ENCODE assay signal across 8 cellular contexts in genomic region chr6:1396952-1397868, GRCh38. TPM values are rescaled to one million over a fixed set of nuclear protein-coding genes. Genes with fewer than 3 reads are reported as not detected.
A peak's percentile ranks its signal among the peaks of the same experiment; 100 is the strongest.
DNase-seq lines count a peak whose midpoint lies in the region; ATAC-seq and TF ChIP-seq lines count a peak whose summit lies in the region.

No MANE protein-coding gene starts in this region.

- WGBS in endodermal cell (ENCODE audit: insufficient coverage in 1 of 2, insufficient read length in 1 of 2), 2 experiments = 31% methylated on average over 24 to 27 of the region's 28 CpGs

- H3K27ac ChIP-seq in endodermal cell (ENCODE audit: low read depth, low read length) (no peak overlapping the region), muscle layer of colon (ENCODE audit: low read depth, low read length) (peak overlapping the region; percentile 90)

- no peak overlapping the region for H3K4me3 Mint-ChIP-seq in endodermal cell

- TF ChIP-seq POLR2A in GM18505 (IDR thresholded peaks at IDR 0.05; ENCODE audit: borderline replicate concordance, extremely low read depth, insufficient read depth, insufficient read length) = no peak

- H3K27me3 Mint-ChIP-seq in endodermal cell (ENCODE audit: insufficient read depth) = peaks cover 85% of the 10 kb centered on the region

- peak; percentile 98 for TF ChIP-seq CTCF in endodermal cell (conservative IDR thresholded peaks at IDR 0.05)

- H3K9ac ChIP-seq in endodermal cell (ENCODE audit: extremely low read depth, low read length, poor library complexity, severe bottlenecking) (no peak overlapping the region), muscle layer of colon (ENCODE audit: low read length) (no peak overlapping the region)

- DNase-seq in GDM1 (lab: John Stamatoyannopoulos, UW) = peak; percentile 41
- peak; percentile 78 for DNase-seq in NCI-H82 (lab: John Stamatoyannopoulos, UW)
- peak; percentile 42 to 43 for DNase-seq in activated CD8-positive, alpha-beta memory T cell treated with anti-CD3 and anti-CD28 coated beads for 4 hours (ENCODE audit: low read depth in 2 of 2)
- DNase-seq in endodermal cell = peak; percentile 90
- DNase-seq in stimulated activated CD8-positive, alpha-beta memory T cell treated with anti-CD3 and anti-CD28 coated beads, Interleukin-7, amount 100 ng/mL, for 1 hour (ENCODE audit: low read depth in 2 of 2) = peak; percentile 31 to 39

- ATAC-seq in HG02884 (IDR thresholded peaks at IDR 0.05; ENCODE audit: unreplicated experiment) = peak; percentile 84
- no peak for ATAC-seq in GM18505 (IDR thresholded peaks at IDR 0.05; ENCODE audit: unreplicated experiment)

- H3K4me1 Mint-ChIP-seq in endodermal cell = peaks cover 5% of the 10 kb centered on the region

- H3K4me3 ChIP-seq in endodermal cell (ENCODE audit: low read length) (no peak overlapping the region), muscle layer of colon (ENCODE audit: low read depth in 1 of 2, low read length in 2 of 2) (no peak overlapping the region)

- H3K36me3 Mint-ChIP-seq in endodermal cell (ENCODE audit: low read depth) = no peaks in the 10 kb centered on the region

- no peak overlapping the region for H3K27ac Mint-ChIP-seq in endodermal cell

- H3K4me1 ChIP-seq in endodermal cell (ENCODE audit: control insufficient read depth, insufficient read depth, low read length) = peaks cover 5% of the 10 kb centered on the region
- H3K4me1 ChIP-seq in muscle layer of colon (ENCODE audit: insufficient read depth, low read length) = peaks cover 8% of the 10 kb centered on the region

- no peaks in the 10 kb centered on the region for H3K9me3 Mint-ChIP-seq in endodermal cell

- peaks cover 75% of the 10 kb centered on the region for H3K27me3 ChIP-seq in endodermal cell (ENCODE audit: control insufficient read depth, insufficient read depth, low read length, poor library complexity, severe bottlenecking)
- peaks cover 0 to 14% of the 10 kb centered on the region in 2 donors for H3K27me3 ChIP-seq in muscle layer of colon (ENCODE audit: control insufficient read depth in 1 of 2, insufficient read depth in 2 of 2, low read length in 2 of 2)

- H3K36me3 ChIP-seq in endodermal cell (ENCODE audit: control insufficient read depth, insufficient read depth, low read length) = no peaks in the 10 kb centered on the region
- H3K36me3 ChIP-seq in muscle layer of colon (ENCODE audit: insufficient read depth, low read length) = peaks cover 12% of the 10 kb centered on the region

- no peaks in the 10 kb centered on the region for H3K9me3 ChIP-seq in endodermal cell (ENCODE audit: control insufficient read depth, low read length)
- no peaks in the 10 kb centered on the region for H3K9me3 ChIP-seq in muscle layer of colon (ENCODE audit: low read length)

RNA-seq across cellular contexts. Expression of gene FOXF2, which starts 7.8 kb away (rescaled TPM):
- total RNA-seq in endodermal cell = under 1 TPM in 1 of 2 donors, not detected in 1; 0.11 TPM
- polyA plus RNA-seq in endodermal cell (2013, experiment 1 of 2) = 0.43 TPM
- 0.46 TPM for polyA plus RNA-seq in endodermal cell (2013, experiment 2 of 2)

Comparison
In these comparisons a context has a peak if more than half of its experiments do, and no peak if none do; other contexts are left out.
1. DNase-seq: peak in every context shown above with its lines; median percentile 90 in endodermal cell; 78 in NCI-H82; 42 in activated CD8-positive, alpha-beta memory T cell treated with anti-CD3 and anti-CD28 coated beads for 4 hours; 41 in GDM1; 35 in stimulated activated CD8-positive, alpha-beta memory T cell treated with anti-CD3 and anti-CD28 coated beads, Interleukin-7, amount 100 ng/mL, for 1 hour.